1 cellular context compared by ENCODE assay signal in the genomic region with DNA sequence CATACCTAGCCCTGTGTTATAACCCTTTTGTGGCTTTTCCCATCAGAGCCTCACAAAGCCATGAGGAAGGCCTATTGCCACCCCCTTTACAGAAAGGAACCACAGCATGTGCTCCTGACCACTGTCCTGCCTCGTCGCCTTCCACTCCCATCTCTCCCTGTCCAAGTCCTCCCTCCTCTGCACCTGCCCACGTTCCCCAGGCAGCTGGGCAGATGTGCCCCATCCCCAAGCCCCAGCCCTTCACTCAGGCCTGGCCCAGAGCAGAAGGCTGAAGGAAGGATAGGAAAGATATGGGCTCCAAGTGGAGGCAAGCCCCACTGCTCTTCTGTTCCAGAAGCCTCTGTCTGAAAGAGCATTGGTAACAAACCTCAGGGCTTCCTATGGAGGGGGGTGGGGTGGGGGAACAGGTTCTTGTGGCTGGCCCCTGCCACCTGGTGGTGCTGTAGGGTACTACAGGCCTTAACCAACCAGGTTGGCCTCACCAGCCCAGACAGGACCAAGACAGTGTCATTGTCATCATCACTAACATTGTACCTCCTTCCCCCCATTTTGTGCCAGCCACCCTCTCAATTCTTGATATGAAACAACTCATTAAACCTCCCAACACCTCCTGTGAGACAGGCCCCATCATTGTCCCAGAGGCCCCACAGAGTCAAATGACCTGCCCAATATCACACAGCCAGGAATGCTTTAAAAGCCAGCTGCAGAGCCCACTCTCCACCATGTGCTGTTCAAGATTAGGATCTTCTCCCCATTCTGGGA.
TF ChIP-seq lines count a peak whose summit lies in the region.

No MANE protein-coding gene starts in this region.

TF ChIP-seq in K562, 482 proteins besides CTCF, POLR2A, EP300 and RAD21 (continued from another document):
- peak; percentile 58; the same call in 1 of the 2 replicates for TF ChIP-seq ZNF740 (CRISPR knock-in tag; IDR thresholded peaks at IDR 0.05)
- TF ChIP-seq ZNF740 (tag; IDR thresholded peaks at IDR 0.05), result peak in 1 of 2 experiments; percentile 48; a peak in 1 of 4 replicates
- TF ChIP-seq ZNF830 (CRISPR knock-in tag; IDR thresholded peaks at IDR 0.05), result no peak
- TF ChIP-seq DEAF1 (CRISPR knock-in tag; IDR thresholded peaks at IDR 0.05), result peak; percentile 70
- TF ChIP-seq STAG1 (CRISPR knock-in tag; IDR thresholded peaks at IDR 0.05; ENCODE audit: borderline replicate concordance), result peak; percentile 63; the same call in 1 of the 2 replicates
- 0 out of 2 replicates have a peak, but pooled peaks have one; percentile 14 for TF ChIP-seq ZKSCAN1 (IDR thresholded peaks at IDR 0.05; ENCODE audit: low read depth, low read length)
- no peak for TF ChIP-seq HMG20A (CRISPR knock-in tag; conservative IDR thresholded peaks at IDR 0.05)
- no peak for TF ChIP-seq CHD4 (IDR thresholded peaks at IDR 0.05; ENCODE audit: insufficient read depth, insufficient replicate concordance, low read depth, low read length, poor library complexity, severe bottlenecking)
- TF ChIP-seq RBM34 (IDR thresholded peaks at IDR 0.05; ENCODE audit: borderline replicate concordance, insufficient read depth, low read length), result no peak
- TF ChIP-seq HDAC2 (IDR thresholded peaks at IDR 0.05), result no peak
- TF ChIP-seq SMC3 (conservative IDR thresholded peaks at IDR 0.05; ENCODE audit: insufficient read depth, low read depth, low read length), result peak; percentile 93
- no peak for TF ChIP-seq MAFK (IDR thresholded peaks at IDR 0.05; ENCODE audit: low read length)
- TF ChIP-seq VEZF1 (CRISPR knock-in tag; IDR thresholded peaks at IDR 0.05), result peak; percentile 96
- no peak for TF ChIP-seq MGA (IDR thresholded peaks at IDR 0.05)
- TF ChIP-seq ARID2 (IDR thresholded peaks at IDR 0.05), result peak; percentile 13; the same call in 1 of the 2 replicates
- no peak for TF ChIP-seq PHTF2 (CRISPR knock-in tag; IDR thresholded peaks at IDR 0.05)
- peak; percentile 47; the same call in 1 of the 2 replicates for TF ChIP-seq RB1 (IDR thresholded peaks at IDR 0.05; ENCODE audit: low read depth)
